ENCODE assay signal across 2 cellular contexts in genomic region chr1:176950736-176951308, GRCh38.
TF ChIP-seq lines count a peak whose summit lies in the region.

No MANE protein-coding gene starts in this region.

TF ChIP-seq in GM23338, 12 proteins besides CTCF, POLR2A, EP300 and RAD21:
- TF ChIP-seq ZNF114 (CRISPR knock-in tag; IDR thresholded peaks at IDR 0.05) (no peak), JUNB (IDR thresholded peaks at IDR 0.05; ENCODE audit: unreplicated experiment) (no peak)
- TF ChIP-seq, protein P1, sequence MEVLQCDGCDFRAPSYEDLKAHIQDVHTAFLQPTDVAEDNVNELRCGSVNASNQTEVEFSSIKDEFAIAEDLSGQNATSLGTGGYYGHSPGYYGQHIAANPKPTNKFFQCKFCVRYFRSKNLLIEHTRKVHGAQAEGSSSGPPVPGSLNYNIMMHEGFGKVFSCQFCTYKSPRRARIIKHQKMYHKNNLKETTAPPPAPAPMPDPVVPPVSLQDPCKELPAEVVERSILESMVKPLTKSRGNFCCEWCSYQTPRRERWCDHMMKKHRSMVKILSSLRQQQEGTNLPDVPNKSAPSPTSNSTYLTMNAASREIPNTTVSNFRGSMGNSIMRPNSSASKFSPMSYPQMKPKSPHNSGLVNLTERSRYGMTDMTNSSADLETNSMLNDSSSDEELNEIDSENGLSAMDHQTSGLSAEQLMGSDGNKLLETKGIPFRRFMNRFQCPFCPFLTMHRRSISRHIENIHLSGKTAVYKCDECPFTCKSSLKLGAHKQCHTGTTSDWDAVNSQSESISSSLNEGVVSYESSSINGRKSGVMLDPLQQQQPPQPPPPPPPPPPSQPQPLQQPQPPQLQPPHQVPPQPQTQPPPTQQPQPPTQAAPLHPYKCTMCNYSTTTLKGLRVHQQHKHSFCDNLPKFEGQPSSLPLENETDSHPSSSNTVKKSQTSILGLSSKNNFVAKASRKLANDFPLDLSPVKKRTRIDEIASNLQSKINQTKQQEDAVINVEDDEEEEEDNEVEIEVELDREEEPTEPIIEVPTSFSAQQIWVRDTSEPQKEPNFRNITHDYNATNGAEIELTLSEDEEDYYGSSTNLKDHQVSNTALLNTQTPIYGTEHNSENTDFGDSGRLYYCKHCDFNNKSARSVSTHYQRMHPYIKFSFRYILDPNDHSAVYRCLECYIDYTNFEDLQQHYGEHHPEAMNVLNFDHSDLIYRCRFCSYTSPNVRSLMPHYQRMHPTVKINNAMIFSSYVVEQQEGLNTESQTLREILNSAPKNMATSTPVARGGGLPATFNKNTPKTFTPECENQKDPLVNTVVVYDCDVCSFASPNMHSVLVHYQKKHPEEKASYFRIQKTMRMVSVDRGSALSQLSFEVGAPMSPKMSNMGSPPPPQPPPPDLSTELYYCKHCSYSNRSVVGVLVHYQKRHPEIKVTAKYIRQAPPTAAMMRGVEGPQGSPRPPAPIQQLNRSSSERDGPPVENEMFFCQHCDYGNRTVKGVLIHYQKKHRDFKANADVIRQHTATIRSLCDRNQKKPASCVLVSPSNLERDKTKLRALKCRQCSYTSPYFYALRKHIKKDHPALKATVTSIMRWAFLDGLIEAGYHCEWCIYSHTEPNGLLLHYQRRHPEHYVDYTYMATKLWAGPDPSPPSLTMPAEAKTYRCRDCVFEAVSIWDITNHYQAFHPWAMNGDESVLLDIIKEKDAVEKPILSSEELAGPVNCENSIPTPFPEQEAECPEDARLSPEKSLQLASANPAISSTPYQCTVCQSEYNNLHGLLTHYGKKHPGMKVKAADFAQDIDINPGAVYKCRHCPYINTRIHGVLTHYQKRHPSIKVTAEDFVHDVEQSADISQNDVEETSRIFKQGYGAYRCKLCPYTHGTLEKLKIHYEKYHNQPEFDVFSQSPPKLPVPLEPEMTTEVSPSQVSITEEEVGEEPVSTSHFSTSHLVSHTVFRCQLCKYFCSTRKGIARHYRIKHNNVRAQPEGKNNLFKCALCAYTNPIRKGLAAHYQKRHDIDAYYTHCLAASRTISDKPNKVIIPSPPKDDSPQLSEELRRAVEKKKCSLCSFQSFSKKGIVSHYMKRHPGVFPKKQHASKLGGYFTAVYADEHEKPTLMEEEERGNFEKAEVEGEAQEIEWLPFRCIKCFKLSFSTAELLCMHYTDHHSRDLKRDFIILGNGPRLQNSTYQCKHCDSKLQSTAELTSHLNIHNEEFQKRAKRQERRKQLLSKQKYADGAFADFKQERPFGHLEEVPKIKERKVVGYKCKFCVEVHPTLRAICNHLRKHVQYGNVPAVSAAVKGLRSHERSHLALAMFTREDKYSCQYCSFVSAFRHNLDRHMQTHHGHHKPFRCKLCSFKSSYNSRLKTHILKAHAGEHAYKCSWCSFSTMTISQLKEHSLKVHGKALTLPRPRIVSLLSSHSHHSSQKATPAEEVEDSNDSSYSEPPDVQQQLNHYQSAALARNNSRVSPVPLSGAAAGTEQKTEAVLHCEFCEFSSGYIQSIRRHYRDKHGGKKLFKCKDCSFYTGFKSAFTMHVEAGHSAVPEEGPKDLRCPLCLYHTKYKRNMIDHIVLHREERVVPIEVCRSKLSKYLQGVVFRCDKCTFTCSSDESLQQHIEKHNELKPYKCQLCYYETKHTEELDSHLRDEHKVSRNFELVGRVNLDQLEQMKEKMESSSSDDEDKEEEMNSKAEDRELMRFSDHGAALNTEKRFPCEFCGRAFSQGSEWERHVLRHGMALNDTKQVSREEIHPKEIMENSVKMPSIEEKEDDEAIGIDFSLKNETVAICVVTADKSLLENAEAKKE (CRISPR knock-in tag; IDR thresholded peaks at IDR 0.05), result peak; percentile 80; the same call in 1 of the 2 replicates

TF ChIP-seq in H1, 55 proteins besides CTCF, POLR2A, EP300 and RAD21:
- TF ChIP-seq JUN (IDR thresholded peaks at IDR 0.05; ENCODE audit: low read depth, low read length) (no peak), MAX (IDR thresholded peaks at IDR 0.05) (0 out of 2 replicates have a peak, but pooled peaks have one; percentile 22), RXRA (IDR thresholded peaks at IDR 0.05; ENCODE audit: insufficient read depth, low read depth, low read length) (no peak), TCF12 (IDR thresholded peaks at IDR 0.05; ENCODE audit: low read depth, low read length) (0 out of 2 replicates have a peak, but pooled peaks have one; percentile 33)
TF ChIP-seq in H1: peak in this region for 2.
